Comparison of ENCODE assay signal across 10 cellular contexts in the genomic region with DNA sequence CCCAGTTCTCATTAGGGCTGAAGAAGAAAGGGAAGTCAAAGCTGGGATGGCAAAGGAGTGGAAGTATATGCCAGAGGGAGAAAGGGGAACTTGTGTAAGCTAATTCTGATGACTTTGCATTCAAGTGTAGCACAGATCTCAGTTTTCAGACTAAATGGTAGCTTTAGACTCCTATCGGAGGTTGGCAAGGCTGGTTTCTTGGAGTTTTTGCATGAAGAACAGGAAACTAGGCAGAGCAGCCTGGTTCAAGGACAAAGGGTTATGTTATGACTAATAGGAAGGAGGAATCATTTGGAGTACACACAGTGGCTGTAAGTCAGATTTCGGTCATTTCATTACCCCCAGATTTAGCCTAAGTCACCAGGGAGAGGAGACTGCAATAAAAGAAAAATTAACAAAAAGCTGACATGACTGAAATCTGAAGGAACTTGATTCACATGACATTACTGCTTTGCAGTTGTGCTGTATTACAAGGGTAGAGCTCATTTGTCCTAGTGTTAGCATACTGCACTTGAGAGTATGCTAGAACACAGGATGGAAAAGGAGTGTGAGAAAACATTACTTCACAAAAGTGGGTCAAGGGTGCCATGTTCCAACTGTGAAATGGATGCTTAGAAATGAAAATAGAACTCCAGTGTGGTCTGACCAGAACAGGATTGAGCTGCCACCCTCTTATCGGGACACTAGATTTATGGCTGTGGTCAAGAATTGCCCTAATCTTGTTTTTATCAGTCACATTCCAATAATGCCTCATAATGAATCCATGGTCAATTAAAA. TPM values are rescaled to one million over a fixed set of nuclear protein-coding genes. Genes with fewer than 3 reads are reported as not detected.
A peak's percentile ranks its signal among the peaks of the same experiment; 100 is the strongest.
DNase-seq lines count a peak whose midpoint lies in the region; ATAC-seq and TF ChIP-seq lines count a peak whose summit lies in the region.
"Had no signal": no experiment of that assay in that cellular context is flagged by ENCODE, and none has a peak within 500 bp of the region (broad histone marks: within the 10 kb centered on the region; RNA-seq: fewer than 3 reads in every experiment).

No MANE protein-coding gene starts in this region.

- no peak overlapping the region for H3K4me3 ChIP-seq in foreskin fibroblast (ENCODE audit: low read depth in 1 of 2, low read length in 2 of 2)
- H3K4me3 ChIP-seq in ovary: no peak overlapping the region

- no peaks in the 10 kb centered on the region for H3K9me3 ChIP-seq in ovary

- peaks cover 33% of the 10 kb centered on the region for H3K4me1 ChIP-seq in ovary (ENCODE audit: insufficient read depth)

- ATAC-seq in SK-N-SH treated with all-trans-retinoic acid at 6 μM for 48 hours (peak; percentile 36), sciatic nerve (peak; percentile 53)
- no peak for ATAC-seq in stimulated activated naive CD8-positive, alpha-beta T cell treated with anti-CD3 and anti-CD28 coated beads, Interleukin-15, Interleukin-2, amounts not matched to agents 100 U/mL and 50 U/mL, for 24 hours

- H3K36me3 ChIP-seq in ovary: no peaks in the 10 kb centered on the region

- peak overlapping the region in 1 of 2 donors; percentile 50 for H3K27ac ChIP-seq in ovary

- DNase-seq in EL (peak; percentile 87), foreskin fibroblast (peak; percentile 80 to 83), sciatic nerve (ENCODE audit: low spot score) (no peak), cerebellar cortex (ENCODE audit: low spot score) (no peak), ovary (no peak), activated gamma-delta T cell (lab: John Stamatoyannopoulos, UW) (no peak)
- DNase-seq in stimulated activated naive CD8-positive, alpha-beta T cell treated with anti-CD3 and anti-CD28 coated beads, Interleukin-15, Interleukin-2, amounts not matched to agents 100 U/mL and 50 U/mL, for 24 hours: no peak
- DNase-seq: activated CD4-positive, CD25-positive, alpha-beta regulatory T cell; NCI-H748 treated with DMSO at 0.1 percent for 48 hours had no signal

- no peak for TF ChIP-seq CTCF in foreskin fibroblast (IDR thresholded peaks at IDR 0.05; ENCODE audit: low read depth, low read length)
- no peak for TF ChIP-seq CTCF in ovary (IDR thresholded peaks at IDR 0.05)

- H3K27me3 ChIP-seq in ovary: no peaks in the 10 kb centered on the region

- TF ChIP-seq EP300 in ovary (IDR thresholded peaks at IDR 0.05): no peak

- TF ChIP-seq POLR2A in ovary (IDR thresholded peaks at IDR 0.05): no peak

- WGBS in ovary, 3 donors: 2 to 18% (median 3%) methylated on average over 3 of the region's 3 CpGs

- intact Hi-C loops in sciatic nerve (cut with DNase I) (no loop called here), ovary (cut with DNase I) (loop anchor here in 2 of 4 donors (5.0 to 10.0 kb wide), 2 partner anchors 39 to 406 kb away; no protein-coding TSS in a partner anchor)

TF ChIP-seq in SK-N-SH treated with all-trans-retinoic acid at 6 μM for 48 hours, 23 proteins besides CTCF, POLR2A, EP300 and RAD21:
- TF ChIP-seq, protein P1, sequence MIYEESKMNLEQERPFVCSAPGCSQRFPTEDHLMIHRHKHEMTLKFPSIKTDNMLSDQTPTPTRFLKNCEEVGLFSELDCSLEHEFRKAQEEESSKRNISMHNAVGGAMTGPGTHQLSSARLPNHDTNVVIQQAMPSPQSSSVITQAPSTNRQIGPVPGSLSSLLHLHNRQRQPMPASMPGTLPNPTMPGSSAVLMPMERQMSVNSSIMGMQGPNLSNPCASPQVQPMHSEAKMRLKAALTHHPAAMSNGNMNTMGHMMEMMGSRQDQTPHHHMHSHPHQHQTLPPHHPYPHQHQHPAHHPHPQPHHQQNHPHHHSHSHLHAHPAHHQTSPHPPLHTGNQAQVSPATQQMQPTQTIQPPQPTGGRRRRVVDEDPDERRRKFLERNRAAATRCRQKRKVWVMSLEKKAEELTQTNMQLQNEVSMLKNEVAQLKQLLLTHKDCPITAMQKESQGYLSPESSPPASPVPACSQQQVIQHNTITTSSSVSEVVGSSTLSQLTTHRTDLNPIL (CRISPR knock-in tag; IDR thresholded peaks at IDR 0.05; ENCODE audit: low read depth): peak; percentile 60; the same call in 1 of the 2 replicates
- TF ChIP-seq ZFP30 (CRISPR knock-in tag; IDR thresholded peaks at IDR 0.05): no peak
- TF ChIP-seq ISL1 (CRISPR knock-in tag; IDR thresholded peaks at IDR 0.05): peak; percentile 90
- no peak for TF ChIP-seq SNAI2 (CRISPR knock-in tag; IDR thresholded peaks at IDR 0.05)

RNA-seq across cellular contexts. Expression of a gene that starts 23.6 kb away (rescaled TPM):
- total RNA-seq in sciatic nerve: 92.4 TPM
- total RNA-seq in ovary: 10 to 100 TPM in 5 of 7 donors, 1 to 10 TPM in 2; 8.2 to 83.8 (median 17.5) TPM
- 10 to 100 TPM; 33.2 to 47.2 TPM for polyA plus RNA-seq in ovary

RNA-seq across cellular contexts. Expression of a gene that starts 34.5 kb away (rescaled TPM):
- total RNA-seq in sciatic nerve (141 TPM), ovary (10 to 100 TPM; 46.7 to 77.5 (median 52.6) TPM)
- 10 to 100 TPM; 27.4 to 32.0 TPM for polyA plus RNA-seq in ovary

Comparison
In these comparisons a context has a peak if more than half of its experiments do, and no peak if none do; other contexts are left out.
1. DNase-seq: peak in EL (single experiment) and foreskin fibroblast (2 of 2); none in sciatic nerve (single experiment), stimulated activated naive CD8-positive, alpha-beta T cell treated with anti-CD3 and anti-CD28 coated beads, Interleukin-15, Interleukin-2, amounts not matched to agents 100 U/mL and 50 U/mL, for 24 hours (single experiment), cerebellar cortex (single experiment), ovary (0 of 5) and activated gamma-delta T cell (single experiment).